In genomic region chr17:51435641-51436091, GRCh38 we compare ENCODE assay signal across 8 cellular contexts.
DNase-seq lines count a peak whose midpoint lies in the region; ATAC-seq, FAIRE-seq and TF ChIP-seq lines count a peak whose summit lies in the region.

No MANE protein-coding gene starts in this region.

- DNase-seq in D721Med (ENCODE audit: insufficient read length, low spot score) (no peak), HEK293T (ENCODE audit: extremely low spot score) (peak; percentile 73), NCI-H69 (lab: John Stamatoyannopoulos, UW) (peak; percentile 95), iPS-NIHi11 (ENCODE audit: low spot score) (peak; percentile 76), type B pancreatic cell (ENCODE audit: extremely low spot score, unreplicated experiment) (no peak)

- H3K27ac Mint-ChIP-seq in activated T-helper 17 cell treated with anti-CD3 and anti-CD28 coated beads, Interleukin-2, amount 50 U/mL, for 72 hours: peak overlapping the region; percentile 92
- no peak overlapping the region for H3K27ac Mint-ChIP-seq in type B pancreatic cell

- H3K36me3 Mint-ChIP-seq in activated T-helper 17 cell treated with anti-CD3 and anti-CD28 coated beads, Interleukin-2, amount 50 U/mL, for 72 hours (ENCODE audit: low read depth): no peaks in the 10 kb centered on the region
- H3K36me3 Mint-ChIP-seq in type B pancreatic cell: no peaks in the 10 kb centered on the region

- no peaks in the 10 kb centered on the region for H3K27me3 Mint-ChIP-seq in activated T-helper 17 cell treated with anti-CD3 and anti-CD28 coated beads, Interleukin-2, amount 50 U/mL, for 72 hours
- H3K27me3 Mint-ChIP-seq in type B pancreatic cell: peaks cover 15% of the 10 kb centered on the region

- CTCF ChIA-PET in HEK293T (lab: Yijun Ruan, JAX): interaction anchor here (0.5 to 1.3 kb wide), 24 partner anchors 9 to 689 kb away, joined by 3 to 8 read pairs (median 4); no protein-coding TSS in a partner anchor

- peak; percentile 80 for TF ChIP-seq CTCF in D721Med (IDR thresholded peaks at IDR 0.05; ENCODE audit: insufficient read depth, missing control alignments)
- peak; percentile 75 for TF ChIP-seq CTCF in type B pancreatic cell (conservative IDR thresholded peaks at IDR 0.05)

- H3K9me3 Mint-ChIP-seq in activated T-helper 17 cell treated with anti-CD3 and anti-CD28 coated beads, Interleukin-2, amount 50 U/mL, for 72 hours: peaks cover 4% of the 10 kb centered on the region
- H3K9me3 Mint-ChIP-seq in type B pancreatic cell: peaks cover 7% of the 10 kb centered on the region

- peak; percentile 77 for ATAC-seq in activated T-helper 17 cell treated with anti-CD3 and anti-CD28 coated beads, Interleukin-2, amount 50 U/mL, for 72 hours (replicated peaks)
- ATAC-seq in HG03139 (IDR thresholded peaks at IDR 0.05; ENCODE audit: unreplicated experiment) (no peak), GM21723 (IDR thresholded peaks at IDR 0.05; ENCODE audit: unreplicated experiment) (no peak)

- H3K4me1 Mint-ChIP-seq in activated T-helper 17 cell treated with anti-CD3 and anti-CD28 coated beads, Interleukin-2, amount 50 U/mL, for 72 hours: peaks cover 27% of the 10 kb centered on the region
- H3K4me1 Mint-ChIP-seq in type B pancreatic cell (ENCODE audit: unreplicated experiment): peaks cover 13% of the 10 kb centered on the region

- H3K4me3 Mint-ChIP-seq in activated T-helper 17 cell treated with anti-CD3 and anti-CD28 coated beads, Interleukin-2, amount 50 U/mL, for 72 hours: peak overlapping the region; percentile 64
- H3K4me3 Mint-ChIP-seq in type B pancreatic cell: no peak overlapping the region

- POLR2A ChIA-PET in HEK293T (lab: Yijun Ruan, JAX): no interaction called here

- FAIRE-seq in D721Med (lab: Jason Lieb, UNC): no peak

TF ChIP-seq in HEK293T, 16 proteins besides CTCF, POLR2A, EP300 and RAD21:
- TF ChIP-seq PKNOX1 (IDR thresholded peaks at IDR 0.05) (no peak; the same call in 1 of the 2 replicates), ARNT (IDR thresholded peaks at IDR 0.05) (no peak), CTBP1 (IDR thresholded peaks at IDR 0.05; ENCODE audit: borderline replicate concordance) (no peak), ELF4 (IDR thresholded peaks at IDR 0.05) (no peak), TARDBP (IDR thresholded peaks at IDR 0.05) (no peak), L3MBTL2 (conservative IDR thresholded peaks at IDR 0.05) (no peak), ZNF384 (IDR thresholded peaks at IDR 0.05) (no peak), HDGF (IDR thresholded peaks at IDR 0.05; ENCODE audit: borderline replicate concordance) (no peak), LEF1 (IDR thresholded peaks at IDR 0.05; ENCODE audit: borderline replicate concordance) (no peak), SUZ12 (IDR thresholded peaks at IDR 0.05) (no peak), FOXM1 (IDR thresholded peaks at IDR 0.05; ENCODE audit: borderline replicate concordance) (no peak), NFRKB (IDR thresholded peaks at IDR 0.05) (no peak), FOXA1 (IDR thresholded peaks at IDR 0.05) (no peak), SP1 (IDR thresholded peaks at IDR 0.05) (no peak), FOXK2 (IDR thresholded peaks at IDR 0.05) (no peak), BHLHE40 (IDR thresholded peaks at IDR 0.05; ENCODE audit: borderline replicate concordance) (no peak)
TF ChIP-seq in HEK293T: peak in this region for 0.

Comparison
In these comparisons a context has a peak if more than half of its experiments do, and no peak if none do; other contexts are left out.
1. DNase-seq: peak in HEK293T (single experiment), NCI-H69 (single experiment) and iPS-NIHi11 (single experiment); none in D721Med (single experiment) and type B pancreatic cell (single experiment).